Comparison of ENCODE assay signal across 11 cellular contexts in genomic region chr5:149857499-149857898, GRCh38.
DNase-seq lines count a peak whose midpoint lies in the region; ATAC-seq and TF ChIP-seq lines count a peak whose summit lies in the region.
"Had no signal": no experiment of that assay in that cellular context is flagged by ENCODE, and none has a peak within 500 bp of the region (broad histone marks: within the 10 kb centered on the region; RNA-seq: fewer than 3 reads in every experiment).

No MANE protein-coding gene starts in this region.

- no peaks in the 10 kb centered on the region for H3K9me3 ChIP-seq in HAP-1

- TF ChIP-seq CTCF in fibroblast of pulmonary artery (IDR thresholded peaks at IDR 0.05; ENCODE audit: low read length, missing control alignments) (no peak), natural killer cell (IDR thresholded peaks at IDR 0.05) (no peak)

- intact Hi-C loops in natural killer cell (cut with micrococcal nuclease): no loop called here

- no peaks in the 10 kb centered on the region for H3K27me3 Mint-ChIP-seq in natural killer cell (ENCODE audit: low read depth in 2 of 2)
- H3K27me3 Mint-ChIP-seq: dendritic cell treated with granulocyte-macrophage colony-stimulating factor and Interleukin-4, amounts not matched to agents 40 ng/mL and 50 ng/mL, for 4 days had no signal

- H3K4me3 ChIP-seq in fibroblast of pulmonary artery (replicated peaks; ENCODE audit: low read depth, low read length): no peak overlapping the region
- H3K4me3 ChIP-seq in HAP-1: no peak overlapping the region
- H3K4me3 ChIP-seq: GM12878 had no signal

- ATAC-seq in HG03039 (IDR thresholded peaks at IDR 0.05; ENCODE audit: unreplicated experiment) (no peak), natural killer cell (no peak)
- ATAC-seq: GM12878 had no signal

- no peak overlapping the region for H3K4me3 Mint-ChIP-seq in natural killer cell
- H3K4me3 Mint-ChIP-seq: dendritic cell treated with granulocyte-macrophage colony-stimulating factor and Interleukin-4, amounts not matched to agents 40 ng/mL and 50 ng/mL, for 4 days had no signal

- H3K27ac Mint-ChIP-seq in natural killer cell: no peak overlapping the region
- H3K27ac Mint-ChIP-seq: dendritic cell treated with granulocyte-macrophage colony-stimulating factor and Interleukin-4, amounts not matched to agents 40 ng/mL and 50 ng/mL, for 4 days had no signal

- no peaks in the 10 kb centered on the region; the same call in 1 of the 2 replicates for H3K36me3 ChIP-seq in HAP-1 (replicated peaks)

- in situ Hi-C loops in HAP-1 (cut with MboI; ENCODE audit: low sequenced_read_pairs): no loop called here

- DNase-seq in Daoy (ENCODE audit: low read depth) (peak; percentile 79), SHP77 treated with DMSO at 0.1 percent for 48 hours (lab: John Stamatoyannopoulos, UW) (peak; percentile 22), fibroblast of pulmonary artery (ENCODE audit: low read depth) (peak; percentile 87), pulmonary artery endothelial cell (ENCODE audit: low read depth, low spot score) (peak; percentile 22), HAP-1 (ENCODE audit: low spot score in 2 of 2) (no peak), natural killer cell (no peak)
- DNase-seq in stimulated activated CD4-positive, alpha-beta T cell treated with anti-CD3 and anti-CD28 coated beads, Interleukin-15, amount 100 ng/mL, for 24 hours: no peak
- DNase-seq: T-helper 2 cell had no signal

- H3K36me3 Mint-ChIP-seq in natural killer cell: no peaks in the 10 kb centered on the region

- H3K9me3 Mint-ChIP-seq in natural killer cell: no peaks in the 10 kb centered on the region
- H3K9me3 Mint-ChIP-seq: dendritic cell treated with granulocyte-macrophage colony-stimulating factor and Interleukin-4, amounts not matched to agents 40 ng/mL and 50 ng/mL, for 4 days had no signal

- no peaks in the 10 kb centered on the region for H3K27me3 ChIP-seq in HAP-1 (ENCODE audit: low read depth)

- H3K4me1 Mint-ChIP-seq in natural killer cell: peaks cover 10 to 14% of the 10 kb centered on the region in 2 donors

- H3K4me1 ChIP-seq in HAP-1: no peaks in the 10 kb centered on the region

Comparison
In these comparisons a context has a peak if more than half of its experiments do, and no peak if none do; other contexts are left out.
1. DNase-seq: peak in Daoy (single experiment), SHP77 treated with DMSO at 0.1 percent for 48 hours (single experiment), fibroblast of pulmonary artery (single experiment) and pulmonary artery endothelial cell (single experiment); none in HAP-1 (0 of 2), natural killer cell (single experiment) and stimulated activated CD4-positive, alpha-beta T cell treated with anti-CD3 and anti-CD28 coated beads, Interleukin-15, amount 100 ng/mL, for 24 hours (single experiment).